ENCODE assay signal across 14 cellular contexts in the genomic region with DNA sequence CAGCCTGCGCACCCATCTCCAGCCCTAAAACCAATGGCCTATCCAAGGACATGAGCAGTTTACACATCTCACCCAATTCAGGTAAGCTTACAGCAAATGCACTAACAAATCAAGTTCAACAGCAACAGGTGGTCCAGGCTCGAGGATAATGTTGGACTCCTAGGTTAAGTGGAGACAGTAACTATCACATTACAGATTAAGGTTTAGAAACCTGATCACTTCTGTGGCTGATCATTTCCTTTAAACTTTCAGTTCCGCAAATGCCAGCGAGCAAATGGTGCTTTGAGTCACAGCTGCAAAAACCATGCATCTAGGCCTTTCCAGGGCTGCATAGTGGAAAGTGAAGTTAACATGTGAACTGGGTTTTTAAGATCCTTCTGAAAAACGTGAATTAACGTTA.
DNase-seq lines count a peak whose midpoint lies in the region; ATAC-seq lines count a peak whose summit lies in the region.
"Had no signal": no experiment of that assay in that cellular context is flagged by ENCODE, and none has a peak within 500 bp of the region (broad histone marks: within the 10 kb centered on the region; RNA-seq: fewer than 3 reads in every experiment).

No MANE protein-coding gene starts in this region.

- no peak overlapping the region for H3K4me3 ChIP-seq in naive thymus-derived CD4-positive, alpha-beta T cell (ENCODE audit: low read length)
- H3K4me3 ChIP-seq: gastrocnemius medialis had no signal

- POLR2A ChIA-PET in naive thymus-derived CD4-positive, alpha-beta T cell (lab: Charles Lee), result no interaction called here

- H3K4me1 ChIP-seq in naive thymus-derived CD4-positive, alpha-beta T cell (ENCODE audit: control insufficient read depth in 2 of 2, insufficient read depth in 2 of 2, low read length in 2 of 2), result no peaks in the 10 kb centered on the region
- H3K4me1 ChIP-seq: gastrocnemius medialis had no signal

- H3K36me3 ChIP-seq in naive thymus-derived CD4-positive, alpha-beta T cell (ENCODE audit: control insufficient read depth in 2 of 3, insufficient read depth in 3 of 3, low read length in 3 of 3), result no peaks in the 10 kb centered on the region

- H3K4me1 Mint-ChIP-seq in naive thymus-derived CD4-positive, alpha-beta T cell, result peaks cover 0 to 2% (median 0%) of the 10 kb centered on the region in 7 donors
- H3K4me1 Mint-ChIP-seq: activated naive CD4-positive, alpha-beta T cell treated with anti-CD3 and anti-CD28 coated beads, Interleukin-2, amount 10 ng/mL, durations not matched to agents 7 days and 5 days had no signal

- intact Hi-C loops in naive thymus-derived CD4-positive, alpha-beta T cell (cut with micrococcal nuclease), result no loop called here

- peaks cover 0 to 4% (median 0%) of the 10 kb centered on the region in 11 donors for H3K9me3 Mint-ChIP-seq in naive thymus-derived CD4-positive, alpha-beta T cell
- H3K9me3 Mint-ChIP-seq: activated naive CD4-positive, alpha-beta T cell treated with anti-CD3 and anti-CD28 coated beads, Interleukin-2, amount 10 ng/mL, durations not matched to agents 7 days and 5 days had no signal

- H3K36me3 Mint-ChIP-seq in naive thymus-derived CD4-positive, alpha-beta T cell, result no peaks in the 10 kb centered on the region
- H3K36me3 Mint-ChIP-seq: activated naive CD4-positive, alpha-beta T cell treated with anti-CD3 and anti-CD28 coated beads, Interleukin-2, amount 10 ng/mL, durations not matched to agents 7 days and 5 days had no signal

- no peak overlapping the region for H3K27ac ChIP-seq in naive thymus-derived CD4-positive, alpha-beta T cell (ENCODE audit: low read depth, low read length)
- H3K27ac ChIP-seq: gastrocnemius medialis had no signal

- H3K4me3 Mint-ChIP-seq in naive thymus-derived CD4-positive, alpha-beta T cell, result no peak overlapping the region
- H3K4me3 Mint-ChIP-seq: activated naive CD4-positive, alpha-beta T cell treated with anti-CD3 and anti-CD28 coated beads, Interleukin-2, amount 10 ng/mL, durations not matched to agents 7 days and 5 days had no signal

- H3K27ac Mint-ChIP-seq in naive thymus-derived CD4-positive, alpha-beta T cell, result no peak overlapping the region
- H3K27ac Mint-ChIP-seq: activated naive CD4-positive, alpha-beta T cell treated with anti-CD3 and anti-CD28 coated beads, Interleukin-2, amount 10 ng/mL, durations not matched to agents 7 days and 5 days had no signal

- H3K9me3 ChIP-seq in naive thymus-derived CD4-positive, alpha-beta T cell (ENCODE audit: control insufficient read depth in 2 of 3, low read length in 3 of 3), result no peaks in the 10 kb centered on the region
- H3K9me3 ChIP-seq: gastrocnemius medialis had no signal

- peaks cover 0 to 20% (median 12%) of the 10 kb centered on the region in 5 donors for H3K27me3 Mint-ChIP-seq in naive thymus-derived CD4-positive, alpha-beta T cell

- CTCF ChIA-PET in naive thymus-derived CD4-positive, alpha-beta T cell (lab: Charles Lee), result no interaction called here

- ATAC-seq in GM18517 (IDR thresholded peaks at IDR 0.05; ENCODE audit: unreplicated experiment), result peak; percentile 93
- peak; percentile 95 for ATAC-seq in GM21381 (IDR thresholded peaks at IDR 0.05; ENCODE audit: unreplicated experiment)
- ATAC-seq in HG03139 (IDR thresholded peaks at IDR 0.05; ENCODE audit: unreplicated experiment), result peak; percentile 70
- ATAC-seq in naive thymus-derived CD4-positive, alpha-beta T cell, result no peak
- ATAC-seq: gastrocnemius medialis had no signal

- no peaks in the 10 kb centered on the region for H3K27me3 ChIP-seq in naive thymus-derived CD4-positive, alpha-beta T cell (ENCODE audit: control insufficient read depth in 2 of 2, insufficient read depth in 2 of 2, low read length in 2 of 2)
- H3K27me3 ChIP-seq: gastrocnemius medialis had no signal

- peak; percentile 42 for DNase-seq in RPMI8226
- no peak for DNase-seq in ecto neural progenitor cell (ENCODE audit: low spot score)
- no peak for DNase-seq in naive thymus-derived CD4-positive, alpha-beta T cell
- no peak for DNase-seq in activated CD8-positive, alpha-beta memory T cell treated with anti-CD3 and anti-CD28 coated beads for 24 hours
- no peak for DNase-seq in kidney tubule cell (ENCODE audit: low spot score)
- DNase-seq: activated CD4-positive, alpha-beta T cell treated with anti-CD3 and anti-CD28 coated beads for 1 hour; activated naive CD4-positive, alpha-beta T cell treated with anti-CD3 and anti-CD28 coated beads, Interleukin-2, amount 10 ng/mL, durations not matched to agents 7 days and 5 days; cortex of kidney; gastrocnemius medialis; NCI-H1417; posterior cingulate gyrus had no signal
